In the genomic region with DNA sequence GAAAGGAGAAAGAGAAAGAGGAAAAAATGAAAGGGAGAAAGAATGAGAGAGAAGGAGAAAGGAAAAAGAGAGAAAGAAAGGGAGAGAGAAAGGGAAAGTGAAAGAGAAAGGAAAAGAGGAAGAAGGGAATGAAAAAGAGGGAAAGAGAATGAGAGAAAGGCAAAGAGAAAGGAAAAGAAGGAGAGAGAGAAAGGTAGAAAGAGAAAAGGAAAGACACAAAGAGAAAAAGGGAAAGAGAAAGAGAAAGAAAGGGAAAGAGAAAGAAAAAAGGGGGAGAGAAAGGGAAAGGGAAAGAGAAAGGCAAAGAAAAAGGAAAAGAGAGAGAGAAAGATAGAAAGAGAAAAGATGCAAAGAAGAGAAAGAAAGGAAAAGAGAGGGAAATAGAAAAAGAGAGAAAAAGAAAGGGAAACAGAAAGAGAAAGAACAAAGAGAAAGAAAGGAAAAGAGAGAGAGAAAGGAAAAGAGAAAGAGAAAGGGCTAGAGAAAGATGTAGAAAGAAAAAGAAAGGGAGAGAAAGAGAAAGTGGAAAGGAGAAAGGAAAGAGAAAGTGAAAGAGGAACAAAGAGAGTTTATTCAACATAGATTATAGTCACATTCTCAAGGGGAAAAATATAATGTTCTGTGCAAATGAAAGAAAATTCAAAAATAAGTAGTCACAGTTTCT, we compare ENCODE assay signal across 15 cellular contexts.
DNase-seq lines count a peak whose midpoint lies in the region; ATAC-seq and TF ChIP-seq lines count a peak whose summit lies in the region.
"Had no signal": no experiment of that assay in that cellular context is flagged by ENCODE, and none has a peak within 500 bp of the region (broad histone marks: within the 10 kb centered on the region; RNA-seq: fewer than 3 reads in every experiment).

No MANE protein-coding gene starts in this region.

- H3K27ac Mint-ChIP-seq in activated T-helper 17 cell treated with anti-CD3 and anti-CD28 coated beads, Interleukin-2, amount 50 U/mL, for 72 hours, result peak overlapping the region; percentile 36
- peak overlapping the region; percentile 45 for H3K27ac Mint-ChIP-seq in osteocyte (ENCODE audit: unreplicated experiment)
- H3K27ac Mint-ChIP-seq: progenitor cell of endocrine pancreas had no signal

- H3K9me3 ChIP-seq in MM.1S (replicated peaks; ENCODE audit: insufficient read depth, low read length) (no peaks in the 10 kb centered on the region), ovary (no peaks in the 10 kb centered on the region)
- H3K9me3 ChIP-seq: mucosa of descending colon, upper lobe of right lung had no signal

- H3K79me2 ChIP-seq in MM.1S (ENCODE audit: low read length), result no peaks in the 10 kb centered on the region

- intact Hi-C loops in ovary (cut with DNase I), result no loop called here

- no peaks in the 10 kb centered on the region for H3K9me2 ChIP-seq in MM.1S (replicated peaks; ENCODE audit: insufficient read depth, low read length)

- H3K27me3 ChIP-seq in MM.1S (replicated peaks; ENCODE audit: insufficient read depth, low read length), result no peaks in the 10 kb centered on the region
- H3K27me3 ChIP-seq in ovary, result no peaks in the 10 kb centered on the region
- H3K27me3 ChIP-seq: upper lobe of right lung had no signal

- peaks cover 22% of the 10 kb centered on the region for H3K4me1 Mint-ChIP-seq in activated T-cell treated with anti-CD3 and anti-CD28 coated beads, Interleukin-2, amount 50 U/mL, for 4 hours (ENCODE audit: low read depth)
- peaks cover 15% of the 10 kb centered on the region for H3K4me1 Mint-ChIP-seq in activated T-helper 17 cell treated with anti-CD3 and anti-CD28 coated beads, Interleukin-2, amount 50 U/mL, for 72 hours
- H3K4me1 Mint-ChIP-seq in osteocyte (ENCODE audit: unreplicated experiment), result peaks cover 41% of the 10 kb centered on the region

- H3F3A ChIP-seq in MM.1S (ENCODE audit: insufficient read depth, low read length), result no peaks in the 10 kb centered on the region

- no peaks in the 10 kb centered on the region for H3K36me3 ChIP-seq in MM.1S (replicated peaks; ENCODE audit: insufficient read depth, low read length)
- H3K36me3 ChIP-seq in ovary, result no peaks in the 10 kb centered on the region
- H3K36me3 ChIP-seq: upper lobe of right lung had no signal

- H4K20me1 ChIP-seq in MM.1S (ENCODE audit: insufficient read depth, low read length), result no peaks in the 10 kb centered on the region

- H2AFZ ChIP-seq in MM.1S (ENCODE audit: low read length), result no peak overlapping the region

- no peak for TF ChIP-seq POLR2A in ovary (IDR thresholded peaks at IDR 0.05)

- H3K9ac ChIP-seq in MM.1S (ENCODE audit: low read length), result no peak overlapping the region

- DNase-seq in activated T-cell treated with anti-CD3 and anti-CD28 coated beads, Interleukin-2, amount 50 U/mL, for 4 hours, result no peak
- no peak for DNase-seq in activated T-cell treated with anti-CD3 and anti-CD28 coated beads, Interleukin-2, amount 50 U/mL, for 1 hour
- DNase-seq in MM.1S (no peak), osteocyte (ENCODE audit: extremely low spot score, unreplicated experiment) (no peak), ovary (no peak), AG20443 (ENCODE audit: low spot score) (no peak)
- DNase-seq: DMS79, kidney, mucosa of descending colon, NCI-H1694, NCI-H82, upper lobe of right lung had no signal

- peak overlapping the region; percentile 14 for H3K4me3 Mint-ChIP-seq in activated T-cell treated with anti-CD3 and anti-CD28 coated beads, Interleukin-2, amount 50 U/mL, for 4 hours
- peak overlapping the region; percentile 29 for H3K4me3 Mint-ChIP-seq in activated T-helper 17 cell treated with anti-CD3 and anti-CD28 coated beads, Interleukin-2, amount 50 U/mL, for 72 hours
- peak overlapping the region; percentile 50 for H3K4me3 Mint-ChIP-seq in osteocyte (ENCODE audit: unreplicated experiment)

- peaks cover 5% of the 10 kb centered on the region for H3K9me3 Mint-ChIP-seq in activated T-cell treated with anti-CD3 and anti-CD28 coated beads, Interleukin-2, amount 50 U/mL, for 4 hours
- H3K9me3 Mint-ChIP-seq in activated T-helper 17 cell treated with anti-CD3 and anti-CD28 coated beads, Interleukin-2, amount 50 U/mL, for 72 hours, result peaks cover 6% of the 10 kb centered on the region
- peaks cover 11% of the 10 kb centered on the region for H3K9me3 Mint-ChIP-seq in osteocyte (ENCODE audit: unreplicated experiment)

- H3K27me3 Mint-ChIP-seq in activated T-cell treated with anti-CD3 and anti-CD28 coated beads, Interleukin-2, amount 50 U/mL, for 4 hours (ENCODE audit: low read depth), result no peaks in the 10 kb centered on the region
- H3K27me3 Mint-ChIP-seq in activated T-helper 17 cell treated with anti-CD3 and anti-CD28 coated beads, Interleukin-2, amount 50 U/mL, for 72 hours, result no peaks in the 10 kb centered on the region
- H3K27me3 Mint-ChIP-seq in osteocyte (ENCODE audit: unreplicated experiment), result peaks cover 9% of the 10 kb centered on the region
- H3K27me3 Mint-ChIP-seq: progenitor cell of endocrine pancreas had no signal

- no peak overlapping the region for H3K27ac ChIP-seq in MM.1S (ENCODE audit: low read length)
- no peak overlapping the region for H3K27ac ChIP-seq in ovary
- H3K27ac ChIP-seq: upper lobe of right lung had no signal

- no peak overlapping the region for H3K4me3 ChIP-seq in MM.1S (ENCODE audit: low read length)
- H3K4me3 ChIP-seq in ovary, result no peak overlapping the region
- H3K4me3 ChIP-seq: mucosa of descending colon, upper lobe of right lung had no signal

- ATAC-seq in activated T-cell treated with anti-CD3 and anti-CD28 coated beads, Interleukin-2, amount 50 U/mL, for 4 hours, result peak in 1 of 2 donors; percentile 18
- ATAC-seq in activated T-helper 17 cell treated with anti-CD3 and anti-CD28 coated beads, Interleukin-2, amount 50 U/mL, for 72 hours (replicated peaks), result no peak
- ATAC-seq in HG03108 (IDR thresholded peaks at IDR 0.05; ENCODE audit: unreplicated experiment), result no peak
- ATAC-seq: mucosa of descending colon, upper lobe of right lung had no signal

- 0 out of 2 replicates have a peak overlapping the region, but pooled peaks have one; percentile 8 for H3K4me2 ChIP-seq in MM.1S (ENCODE audit: low read depth, low read length)

- no peaks in the 10 kb centered on the region for H3K36me3 Mint-ChIP-seq in activated T-cell treated with anti-CD3 and anti-CD28 coated beads, Interleukin-2, amount 50 U/mL, for 4 hours (ENCODE audit: insufficient read depth)
- no peaks in the 10 kb centered on the region for H3K36me3 Mint-ChIP-seq in activated T-helper 17 cell treated with anti-CD3 and anti-CD28 coated beads, Interleukin-2, amount 50 U/mL, for 72 hours (ENCODE audit: low read depth)
- no peaks in the 10 kb centered on the region for H3K36me3 Mint-ChIP-seq in osteocyte (ENCODE audit: unreplicated experiment)

- TF ChIP-seq EP300 in ovary (IDR thresholded peaks at IDR 0.05), result no peak

- TF ChIP-seq CTCF in MM.1S (IDR thresholded peaks at IDR 0.05; ENCODE audit: low read length) (no peak), osteocyte (IDR thresholded peaks at IDR 0.05) (no peak), ovary (IDR thresholded peaks at IDR 0.05) (no peak)

- no peaks in the 10 kb centered on the region for H3K4me1 ChIP-seq in MM.1S (ENCODE audit: low read length)
- no peaks in the 10 kb centered on the region for H3K4me1 ChIP-seq in ovary (ENCODE audit: insufficient read depth)
- H3K4me1 ChIP-seq: upper lobe of right lung had no signal
